ENCODE assay signal across 8 cellular contexts in the genomic region with DNA sequence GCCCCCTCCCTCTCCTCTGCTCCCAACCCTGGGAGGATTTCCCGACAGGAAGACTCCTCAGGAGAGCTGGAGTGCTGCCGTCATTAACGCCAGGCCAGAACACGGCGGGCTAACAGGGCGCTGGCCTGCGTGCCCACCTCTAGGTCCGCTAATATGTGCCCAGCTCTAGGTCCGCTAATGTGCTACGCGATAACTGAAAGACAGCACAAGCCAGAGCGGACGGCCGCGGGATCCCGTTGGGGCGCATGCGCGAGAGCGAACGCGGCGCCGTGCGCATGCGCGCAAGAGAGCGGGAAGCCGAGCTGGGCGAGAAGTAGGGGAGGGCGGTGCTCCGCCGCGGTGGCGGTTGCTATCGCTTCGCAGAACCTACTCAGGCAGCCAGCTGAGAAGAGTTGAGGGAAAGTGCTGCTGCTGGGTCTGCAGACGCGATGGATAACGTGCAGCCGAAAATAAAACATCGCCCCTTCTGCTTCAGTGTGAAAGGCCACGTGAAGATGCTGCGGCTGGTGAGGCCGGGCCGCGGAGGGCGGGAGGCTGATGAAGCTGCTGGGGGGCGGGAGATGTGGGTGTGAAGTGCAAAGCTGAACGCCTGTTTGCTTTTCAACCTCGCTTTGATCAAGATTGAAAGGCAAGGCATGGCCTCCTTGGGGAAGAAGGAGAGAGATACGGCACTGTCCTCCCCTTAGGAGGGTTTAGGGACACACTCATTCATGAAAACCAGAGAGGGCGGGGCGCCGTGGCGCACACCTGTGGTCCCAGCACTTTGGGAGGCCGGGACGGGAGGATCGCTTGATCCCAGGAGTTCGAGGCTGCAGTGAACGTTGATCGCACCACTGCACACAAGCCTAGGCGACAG. TPM values are rescaled to one million over a fixed set of nuclear protein-coding genes. Genes with fewer than 3 reads are reported as not detected.
DNase-seq lines count a peak whose midpoint lies in the region; ATAC-seq lines count a peak whose summit lies in the region.

A gene with protein sequence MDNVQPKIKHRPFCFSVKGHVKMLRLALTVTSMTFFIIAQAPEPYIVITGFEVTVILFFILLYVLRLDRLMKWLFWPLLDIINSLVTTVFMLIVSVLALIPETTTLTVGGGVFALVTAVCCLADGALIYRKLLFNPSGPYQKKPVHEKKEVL (plus strand): TSS at position 289 of the 856 bp plus-strand sequence. CDS start 140 bp downstream, at position 429.

- POLR2A ChIA-PET in CD8-positive, alpha-beta memory T cell (lab: Charles Lee): interaction anchor here (0.6 to 3.4 kb wide), 12 partner anchors 9 to 76 kb away, joined by 3 to 26 read pairs (median 4); a partner anchor contains a TSS

- H3K4me2 ChIP-seq in mesenchymal stem cell (ENCODE audit: low read length, poor library complexity, severe bottlenecking): peak within 1 kb of the TSS; percentile 86

- H3K9me3 ChIP-seq in CD8-positive, alpha-beta memory T cell (ENCODE audit: low read length): no peaks in the 10 kb centered on the region
- H3K9me3 ChIP-seq in mesenchymal stem cell (ENCODE audit: control insufficient read depth, low read length): no peaks in the 10 kb centered on the region

- DNase-seq in CD8-positive, alpha-beta memory T cell: peak; percentile 85 to 94 (median 92)
- DNase-seq in HT1080 (ENCODE audit: low read depth) (peak; percentile 87), NOMO-1 treated with DMSO at 0.1 percent for 48 hours (lab: John Stamatoyannopoulos, UW; ENCODE audit: unreplicated experiment) (peak; percentile 86), mesenchymal stem cell (peak; percentile 85)
- peak; percentile 80 to 85 for DNase-seq in activated CD8-positive, alpha-beta memory T cell treated with anti-CD3 and anti-CD28 coated beads for 4 hours (ENCODE audit: low read depth in 2 of 2)
- peak; percentile 87 to 92 (median 88) for DNase-seq in effector memory CD8-positive, alpha-beta T cell
- DNase-seq in stimulated activated CD8-positive, alpha-beta memory T cell treated with anti-CD3 and anti-CD28 coated beads, Interleukin-12 subunit alpha, Interleukin-12 subunit beta, amount 100 ng/mL, for 1 hour (ENCODE audit: low read depth): peak; percentile 81

- 29% methylated on average over 63 of the region's 63 CpGs for WGBS in mesenchymal stem cell

- peak within 1 kb of the TSS; percentile 85 for H3K27ac ChIP-seq in CD8-positive, alpha-beta memory T cell (ENCODE audit: low read depth, low read length)
- H3K27ac ChIP-seq in mesenchymal stem cell (ENCODE audit: low read length, poor library complexity, severe bottlenecking): peak within 1 kb of the TSS; percentile 86

- peak within 1 kb of the TSS; percentile 90 to 98 (median 97) for H3K4me3 Mint-ChIP-seq in CD8-positive, alpha-beta memory T cell
- peak within 1 kb of the TSS; percentile 90 to 97 for H3K4me3 Mint-ChIP-seq in effector memory CD8-positive, alpha-beta T cell

- H3K18ac ChIP-seq in mesenchymal stem cell (ENCODE audit: low read depth in 1 of 2, low read length in 2 of 2): peak within 1 kb of the TSS; percentile 98 to 99

- peak within 1 kb of the TSS; percentile 87 for H3K4me3 ChIP-seq in CD8-positive, alpha-beta memory T cell (ENCODE audit: low read length)
- H3K4me3 ChIP-seq in mesenchymal stem cell (ENCODE audit: insufficient read depth in 1 of 2, low read depth in 1 of 2, low read length in 2 of 2): peak within 1 kb of the TSS; percentile 61 to 90

- H3K9ac ChIP-seq in mesenchymal stem cell (ENCODE audit: low read length): peak within 1 kb of the TSS; percentile 93

- peak within 1 kb of the TSS; percentile 92 to 98 (median 96) for H3K27ac Mint-ChIP-seq in CD8-positive, alpha-beta memory T cell
- H3K27ac Mint-ChIP-seq in effector memory CD8-positive, alpha-beta T cell: peak within 1 kb of the TSS; percentile 93 to 98

- peak within 1 kb of the TSS; percentile 100 for H2AK5ac ChIP-seq in mesenchymal stem cell (ENCODE audit: low read length, severe bottlenecking)

- H3K36me3 Mint-ChIP-seq in CD8-positive, alpha-beta memory T cell: peaks cover 0 to 31% (median 8%) of the 10 kb centered on the region in 3 donors
- peaks cover 30% of the 10 kb centered on the region for H3K36me3 Mint-ChIP-seq in effector memory CD8-positive, alpha-beta T cell (ENCODE audit: insufficient read depth)

- peak within 1 kb of the TSS; percentile 96 to 100 for H3K4ac ChIP-seq in mesenchymal stem cell (ENCODE audit: low read depth in 1 of 2, low read length in 2 of 2)

- CTCF ChIA-PET in CD8-positive, alpha-beta memory T cell (lab: Charles Lee): interaction anchor here (1.0 to 3.7 kb wide), 15 partner anchors 10 to 198 kb away, joined by 3 to 32 read pairs (median 6); a partner anchor contains a TSS

- peak within 1 kb of the TSS; percentile 84 for H2BK120ac ChIP-seq in mesenchymal stem cell (ENCODE audit: low read depth, low read length)

- H4K8ac ChIP-seq in mesenchymal stem cell (ENCODE audit: low read length): peak within 1 kb of the TSS; percentile 100

- peak within 1 kb of the TSS in 1 of 2 experiments; percentile 96 for H3K14ac ChIP-seq in mesenchymal stem cell (ENCODE audit: low read length in 2 of 2)

- peaks cover 0 to 5% of the 10 kb centered on the region in 2 donors for H3K27me3 Mint-ChIP-seq in CD8-positive, alpha-beta memory T cell
- H3K27me3 Mint-ChIP-seq in effector memory CD8-positive, alpha-beta T cell: no peaks in the 10 kb centered on the region

- H3K36me3 ChIP-seq in CD8-positive, alpha-beta memory T cell (ENCODE audit: insufficient read depth, low read length): no peaks in the 10 kb centered on the region
- H3K36me3 ChIP-seq in mesenchymal stem cell (ENCODE audit: control insufficient read depth in 1 of 2, insufficient read depth in 2 of 2, low read depth in 1 of 2, low read length in 2 of 2): peaks cover 5 to 17% of the 10 kb centered on the region in 2 experiments

- H2BK5ac ChIP-seq in mesenchymal stem cell (ENCODE audit: low read depth, low read length, poor library complexity, severe bottlenecking): no peak within 1 kb of the TSS

- H3K79me1 ChIP-seq in mesenchymal stem cell (replicated peaks; ENCODE audit: low read length, poor library complexity, severe bottlenecking): peaks cover 36% of the 10 kb centered on the region

- peak within 1 kb of the TSS in 1 of 2 experiments; percentile 66 for H3K23ac ChIP-seq in mesenchymal stem cell (ENCODE audit: low read length in 2 of 2)

- peak; percentile 56 for ATAC-seq in GM21360 (IDR thresholded peaks at IDR 0.05; ENCODE audit: unreplicated experiment)
- ATAC-seq in effector memory CD8-positive, alpha-beta T cell (replicated peaks): peak; percentile 80

- peak within 1 kb of the TSS; percentile 76 for H2AFZ ChIP-seq in mesenchymal stem cell (ENCODE audit: low read depth, low read length)

- H3K4me1 Mint-ChIP-seq in CD8-positive, alpha-beta memory T cell: peaks cover 76 to 88% (median 86%) of the 10 kb centered on the region in 3 donors
- H3K4me1 Mint-ChIP-seq in effector memory CD8-positive, alpha-beta T cell (ENCODE audit: low read depth in 2 of 2): peaks cover 72 to 73% of the 10 kb centered on the region in 2 donors

- peak within 1 kb of the TSS; percentile 99 for H4K91ac ChIP-seq in mesenchymal stem cell (ENCODE audit: low read length)

- H2BK15ac ChIP-seq in mesenchymal stem cell (ENCODE audit: low read depth, poor library complexity, severe bottlenecking): peak within 1 kb of the TSS; percentile 97

- H3K27me3 ChIP-seq in CD8-positive, alpha-beta memory T cell (ENCODE audit: insufficient read depth, low read length, poor library complexity, severe bottlenecking): no peaks in the 10 kb centered on the region
- no peaks in the 10 kb centered on the region for H3K27me3 ChIP-seq in mesenchymal stem cell (ENCODE audit: control insufficient read depth in 1 of 2, insufficient read depth in 1 of 2, low read length in 2 of 2)

- peak within 1 kb of the TSS in 1 of 2 experiments; percentile 52 for H2BK12ac ChIP-seq in mesenchymal stem cell (ENCODE audit: low read length in 2 of 2)

- H3K4me1 ChIP-seq in CD8-positive, alpha-beta memory T cell (ENCODE audit: insufficient read depth, low read length): peaks cover 72% of the 10 kb centered on the region
- H3K4me1 ChIP-seq in mesenchymal stem cell (ENCODE audit: control insufficient read depth, insufficient read depth, low read depth, low read length): peaks cover 27% of the 10 kb centered on the region

- H3K9me3 Mint-ChIP-seq in CD8-positive, alpha-beta memory T cell: no peaks in the 10 kb centered on the region
- H3K9me3 Mint-ChIP-seq in effector memory CD8-positive, alpha-beta T cell: no peaks in the 10 kb centered on the region

RNA-seq across cellular contexts. Expression of the gene that starts here (rescaled TPM):
- total RNA-seq in CD8-positive, alpha-beta memory T cell: 100 to 1,000 TPM; 118 to 121 TPM
- polyA plus RNA-seq in CD8-positive, alpha-beta memory T cell: 265 TPM
- total RNA-seq in HT1080 (2014; rRNA removed; shearing (Covaris generic)): 78.1 and 100 TPM in 2 replicates
- polyA plus RNA-seq in HT1080 (2015; cell fraction: cytosol; rRNA removed): 67.9 and 79.1 TPM in 2 replicates
- 21.3 and 24.0 TPM in 2 replicates for polyA plus RNA-seq in HT1080 (2015; cell fraction: nucleus; rRNA removed)
- 47.1 TPM for polyA plus RNA-seq in mesenchymal stem cell (2013, experiment 1 of 2)
- polyA plus RNA-seq in mesenchymal stem cell (2013, experiment 2 of 2): 49.9 TPM

Comparison
In these comparisons a context has a peak if more than half of its experiments do, and no peak if none do; other contexts are left out.
1. Peak in every context shown above with its lines: DNase-seq, ATAC-seq, H3K4me3 ChIP-seq and H3K27ac ChIP-seq.